20 cellular contexts compared by ENCODE assay signal in the genomic region with DNA sequence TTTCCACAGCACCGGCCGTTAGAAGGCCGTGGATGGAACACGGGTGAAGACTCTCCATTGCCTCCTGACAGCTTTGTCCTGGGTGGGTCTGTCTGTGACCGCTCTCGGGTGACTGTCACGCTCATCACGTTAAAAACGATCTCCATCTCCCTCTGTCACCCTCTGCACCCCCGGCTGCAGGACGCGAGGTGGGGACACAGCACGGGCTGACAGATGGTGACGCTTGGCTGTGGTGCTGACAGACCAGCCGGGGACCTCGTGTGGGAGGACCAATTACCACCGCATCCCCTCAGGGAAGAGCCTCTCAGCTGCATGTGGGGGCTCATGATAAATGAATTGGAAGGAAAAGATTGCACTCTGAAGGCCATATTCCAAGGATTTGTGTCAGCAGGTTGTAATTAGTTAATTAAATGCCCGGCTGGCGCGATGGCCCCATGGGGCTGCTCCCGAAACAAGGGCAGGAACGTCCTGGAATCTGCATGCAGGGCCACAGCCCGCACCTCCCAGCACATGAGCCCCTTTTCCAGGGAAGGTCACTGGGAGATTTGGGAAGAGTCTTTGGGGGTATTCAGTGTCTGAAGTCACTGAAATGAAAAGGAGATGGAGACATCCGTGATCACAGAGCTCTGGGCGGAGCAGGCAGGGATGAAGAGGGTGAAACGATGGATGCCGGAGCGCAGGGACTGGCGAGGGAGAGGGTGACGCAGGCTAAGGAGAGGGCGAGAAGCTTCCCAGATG.
A peak's percentile ranks its signal among the peaks of the same experiment; 100 is the strongest.
DNase-seq lines count a peak whose midpoint lies in the region; ATAC-seq and TF ChIP-seq lines count a peak whose summit lies in the region.
"Had no signal": no experiment of that assay in that cellular context is flagged by ENCODE, and none has a peak within 500 bp of the region (broad histone marks: within the 10 kb centered on the region; RNA-seq: fewer than 3 reads in every experiment).

No MANE protein-coding gene starts in this region.

- peak; percentile 21 for DNase-seq in NCI-H1694 treated with DMSO at 0.1 percent for 48 hours (lab: John Stamatoyannopoulos, UW)
- DNase-seq in endothelial cell (ENCODE audit: low spot score): peak; percentile 2
- no peak for DNase-seq in neuronal stem cell (ENCODE audit: low spot score)
- DNase-seq in activated naive CD4-positive, alpha-beta T cell treated with anti-CD3 and anti-CD28 coated beads, Interleukin-2, amount 50 U/mL, for 72 hours (ENCODE audit: low spot score in 2 of 2): no peak
- DNase-seq in COR-L47 (lab: John Stamatoyannopoulos, UW): no peak
- DNase-seq: activated CD4-positive, alpha-beta T cell treated with anti-CD3 and anti-CD28 coated beads, Interleukin-2, amount 50 U/mL, for 48 hours; gastrocnemius medialis; GM23248; Karpas-422; NCI-H1048; NCI-H2107; NCI-H748 treated with DMSO at 0.1 percent for 48 hours; OCI-M1; SIG-M5 had no signal

- no peak overlapping the region for H3K4me3 ChIP-seq in BLaER1
- no peak overlapping the region for H3K4me3 ChIP-seq in neuronal stem cell (ENCODE audit: low read length in 2 of 2)
- H3K4me3 ChIP-seq: gastrocnemius medialis, GM23248 had no signal

- H3K27me3 ChIP-seq in BLaER1: 0 out of 2 replicates have a peak, but pooled peaks cover 11% of the 10 kb centered on the region
- peaks cover 0 to 15% (median 0%) of the 10 kb centered on the region in 3 experiments for H3K27me3 ChIP-seq in neuronal stem cell (ENCODE audit: control insufficient read depth in 3 of 3, insufficient read depth in 3 of 3, low read depth in 1 of 3, low read length in 3 of 3)

- H3K36me3 Mint-ChIP-seq in endothelial cell (ENCODE audit: low read depth, unreplicated experiment): no peaks in the 10 kb centered on the region
- H3K36me3 Mint-ChIP-seq in activated naive CD4-positive, alpha-beta T cell treated with anti-CD3 and anti-CD28 coated beads, Interleukin-2, amount 50 U/mL, for 72 hours: no peaks in the 10 kb centered on the region

- no peak overlapping the region for H2AK5ac ChIP-seq in neuronal stem cell (ENCODE audit: low read depth, low read length)

- no peak overlapping the region for H2BK120ac ChIP-seq in neuronal stem cell (ENCODE audit: low read depth, low read length)

- H3K27me3 Mint-ChIP-seq in endothelial cell (ENCODE audit: unreplicated experiment): peaks cover 4% of the 10 kb centered on the region

- H3K27ac ChIP-seq in BLaER1: no peak overlapping the region
- no peak overlapping the region for H3K27ac ChIP-seq in neuronal stem cell (replicated peaks; ENCODE audit: low read length)
- H3K27ac ChIP-seq: gastrocnemius medialis, GM23248, VCaP had no signal

- H3K4ac ChIP-seq in neuronal stem cell (ENCODE audit: low read length): no peak overlapping the region

- H2BK15ac ChIP-seq in neuronal stem cell (ENCODE audit: low read length): peak overlapping the region; percentile 80

- H4K20me1 ChIP-seq in BLaER1: no peaks in the 10 kb centered on the region

- ATAC-seq in activated naive CD4-positive, alpha-beta T cell treated with anti-CD3 and anti-CD28 coated beads, Interleukin-2, amount 50 U/mL, for 72 hours: no peak
- no peak for ATAC-seq in GM19467 (IDR thresholded peaks at IDR 0.05; ENCODE audit: unreplicated experiment)
- ATAC-seq: gastrocnemius medialis had no signal

- peak overlapping the region; percentile 75 for H3K18ac ChIP-seq in neuronal stem cell (ENCODE audit: low read length)

- no peaks in the 10 kb centered on the region for H3K9me3 Mint-ChIP-seq in endothelial cell (ENCODE audit: unreplicated experiment)
- H3K9me3 Mint-ChIP-seq in activated naive CD4-positive, alpha-beta T cell treated with anti-CD3 and anti-CD28 coated beads, Interleukin-2, amount 50 U/mL, for 72 hours: no peaks in the 10 kb centered on the region
- H3K9me3 Mint-ChIP-seq: dendritic cell treated with granulocyte-macrophage colony-stimulating factor and Interleukin-4, amounts not matched to agents 40 ng/mL and 50 ng/mL, for 4 days; neural crest cell; T-helper 1 cell treated with Interleukin-12 subunit alpha and Interleukin-12 subunit beta and Interleukin-4 antibody, amounts not matched to agents 30 μg/mL and 1 μg/mL, for 36 hours had no signal

- no peak overlapping the region for H2BK12ac ChIP-seq in neuronal stem cell (ENCODE audit: low read length)

- H3K9me3 ChIP-seq in BLaER1 (no peaks in the 10 kb centered on the region), neuronal stem cell (replicated peaks in 1 of 2; ENCODE audit: control insufficient read depth in 2 of 2, insufficient read depth in 1 of 2, low read depth in 1 of 2, low read length in 2 of 2) (no peaks in the 10 kb centered on the region)
- H3K9me3 ChIP-seq: gastrocnemius medialis had no signal

- H3K36me3 ChIP-seq in BLaER1 (no peaks in the 10 kb centered on the region), neuronal stem cell (replicated peaks in 1 of 2; ENCODE audit: control insufficient read depth in 2 of 2, insufficient read depth in 2 of 2, low read length in 2 of 2) (no peaks in the 10 kb centered on the region)
- H3K36me3 ChIP-seq: gastrocnemius medialis had no signal

- H3K4me1 Mint-ChIP-seq in endothelial cell (ENCODE audit: unreplicated experiment): peaks cover under 1% of the 10 kb centered on the region

- H2AFZ ChIP-seq in neuronal stem cell (ENCODE audit: low read length): no peak overlapping the region
- H2AFZ ChIP-seq: GM23248 had no signal

- peak overlapping the region; percentile 69 for H3K4me2 ChIP-seq in BLaER1
- H3K4me2 ChIP-seq in neuronal stem cell (ENCODE audit: insufficient read depth, low read length, poor library complexity, severe bottlenecking): no peak overlapping the region

- H3K14ac ChIP-seq in neuronal stem cell (ENCODE audit: low read length): no peak overlapping the region

- H4K8ac ChIP-seq in neuronal stem cell (ENCODE audit: low read depth, low read length): no peak overlapping the region

- no peak for TF ChIP-seq CTCF in endothelial cell (IDR thresholded peaks at IDR 0.05; ENCODE audit: unreplicated experiment)

- no peak overlapping the region for H2BK5ac ChIP-seq in neuronal stem cell (ENCODE audit: low read length)

- whole genome bisulfite sequencing in neuronal stem cell (ENCODE audit: extremely low coverage in 2 of 2, insufficient read length in 2 of 2, insufficient replicate concordance in 1 of 2), 2 donors: no CpG with 5 or more reads among the region's 31 CpGs

- H3K23ac ChIP-seq in neuronal stem cell (ENCODE audit: low read depth, low read length, poor library complexity): no peak overlapping the region

- H3K9ac ChIP-seq in BLaER1 (no peak overlapping the region), neuronal stem cell (ENCODE audit: low read depth, low read length, poor library complexity) (peak overlapping the region; percentile 61)
- H3K9ac ChIP-seq: GM23248 had no signal

- no peak overlapping the region for H3K27ac Mint-ChIP-seq in endothelial cell (ENCODE audit: unreplicated experiment)
- H3K27ac Mint-ChIP-seq in activated naive CD4-positive, alpha-beta T cell treated with anti-CD3 and anti-CD28 coated beads, Interleukin-2, amount 50 U/mL, for 72 hours: no peak overlapping the region
- H3K27ac Mint-ChIP-seq: dendritic cell treated with granulocyte-macrophage colony-stimulating factor and Interleukin-4, amounts not matched to agents 40 ng/mL and 50 ng/mL, for 4 days; T-helper 1 cell treated with Interleukin-12 subunit alpha and Interleukin-12 subunit beta and Interleukin-4 antibody, amounts not matched to agents 30 μg/mL and 1 μg/mL, for 36 hours had no signal

- H3K4me3 Mint-ChIP-seq in endothelial cell (ENCODE audit: unreplicated experiment): no peak overlapping the region
- H3K4me3 Mint-ChIP-seq: dendritic cell treated with granulocyte-macrophage colony-stimulating factor and Interleukin-4, amounts not matched to agents 40 ng/mL and 50 ng/mL, for 4 days; neural crest cell; T-helper 1 cell treated with Interleukin-12 subunit alpha and Interleukin-12 subunit beta and Interleukin-4 antibody, amounts not matched to agents 30 μg/mL and 1 μg/mL, for 36 hours had no signal

- peaks cover 3% of the 10 kb centered on the region for H3K79me1 ChIP-seq in neuronal stem cell (ENCODE audit: low read depth, low read length)

- peaks cover 48% of the 10 kb centered on the region for H3K4me1 ChIP-seq in BLaER1
- H3K4me1 ChIP-seq in neuronal stem cell (ENCODE audit: control insufficient read depth in 2 of 2, insufficient read depth in 1 of 2, low read depth in 1 of 2, low read length in 2 of 2): no peaks in the 10 kb centered on the region
- H3K4me1 ChIP-seq: gastrocnemius medialis had no signal

- H4K91ac ChIP-seq in neuronal stem cell (ENCODE audit: low read depth, low read length, poor library complexity): no peak overlapping the region

Comparison
In these comparisons a context has a peak if more than half of its experiments do, and no peak if none do; other contexts are left out.
1. DNase-seq: peak in NCI-H1694 treated with DMSO at 0.1 percent for 48 hours (single experiment) and endothelial cell (single experiment); none in neuronal stem cell (single experiment), activated naive CD4-positive, alpha-beta T cell treated with anti-CD3 and anti-CD28 coated beads, Interleukin-2, amount 50 U/mL, for 72 hours (0 of 2) and COR-L47 (single experiment).